13 cellular contexts compared by ENCODE assay signal in the genomic region with DNA sequence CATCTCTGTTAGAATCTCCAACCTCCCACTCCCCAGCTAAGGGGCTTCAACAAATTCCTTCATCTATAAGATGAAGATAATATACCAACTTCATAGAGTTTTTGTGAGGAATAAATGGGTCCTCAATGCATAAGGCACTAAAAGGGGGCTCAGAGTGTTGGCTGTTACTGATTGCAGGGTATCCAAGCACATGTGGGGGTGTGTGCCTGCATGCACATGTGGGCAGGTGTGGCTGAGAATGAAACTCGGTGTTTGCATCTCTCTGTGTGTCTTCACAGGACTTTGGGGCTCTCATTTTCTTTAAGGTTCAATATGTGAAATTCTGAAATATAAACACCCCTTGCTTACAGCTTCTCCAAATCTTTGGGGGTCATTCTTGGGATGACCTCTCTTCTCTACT. TPM values are rescaled to one million over a fixed set of nuclear protein-coding genes. Genes with fewer than 3 reads are reported as not detected.
DNase-seq lines count a peak whose midpoint lies in the region; ATAC-seq and TF ChIP-seq lines count a peak whose summit lies in the region.
"Had no signal": no experiment of that assay in that cellular context is flagged by ENCODE, and none has a peak within 500 bp of the region (broad histone marks: within the 10 kb centered on the region; RNA-seq: fewer than 3 reads in every experiment).

No MANE protein-coding gene starts in this region.

- ATAC-seq in left lung (no peak), upper lobe of right lung (no peak), GM19397 (IDR thresholded peaks at IDR 0.05; ENCODE audit: unreplicated experiment) (no peak)

- H3K27ac ChIP-seq in cardiac muscle cell (peak overlapping the region; percentile 64), MM.1S (ENCODE audit: low read length) (peak overlapping the region; percentile 84), left lung (peak overlapping the region; percentile 83 to 89), upper lobe of right lung (peak overlapping the region; percentile 45)

- no peak for DNase-seq in cardiac muscle cell (ENCODE audit: low read depth in 1 of 2, low spot score in 1 of 2)
- no peak for DNase-seq in cardiac septum (ENCODE audit: low spot score)
- DNase-seq in MM.1S = peak; percentile 67
- no peak for DNase-seq in left lung
- no peak for DNase-seq in upper lobe of right lung
- DNase-seq in NCI-H82 treated with DMSO at 0.1 percent for 48 hours (lab: John Stamatoyannopoulos, UW; ENCODE audit: unreplicated experiment) = no peak
- no peak for DNase-seq in NCI-H187 (lab: John Stamatoyannopoulos, UW)
- DNase-seq: activated T-cell treated with anti-CD3 and anti-CD28 coated beads for 4 hours, H9, NCI-H2107, SW 1271 had no signal

- peaks cover 10% of the 10 kb centered on the region for H3K79me2 ChIP-seq in MM.1S (ENCODE audit: low read length)
- H3K79me2 ChIP-seq: parathyroid adenoma had no signal

- peak overlapping the region; percentile 72 for H3K4me2 ChIP-seq in MM.1S (ENCODE audit: low read depth, low read length)

- peaks cover 42% of the 10 kb centered on the region for H3F3A ChIP-seq in MM.1S (ENCODE audit: insufficient read depth, low read length)

- H3K9me2 ChIP-seq in MM.1S (replicated peaks; ENCODE audit: insufficient read depth, low read length) = no peaks in the 10 kb centered on the region

- H3K9me3 ChIP-seq in cardiac muscle cell (ENCODE audit: low read depth) = no peaks in the 10 kb centered on the region
- H3K9me3 ChIP-seq in MM.1S (replicated peaks; ENCODE audit: insufficient read depth, low read length) = no peaks in the 10 kb centered on the region
- H3K9me3 ChIP-seq in left lung = no peaks in the 10 kb centered on the region
- no peaks in the 10 kb centered on the region for H3K9me3 ChIP-seq in upper lobe of right lung

- no peaks in the 10 kb centered on the region for H3K36me3 ChIP-seq in cardiac muscle cell
- H3K36me3 ChIP-seq in MM.1S (replicated peaks; ENCODE audit: insufficient read depth, low read length) = no peaks in the 10 kb centered on the region
- H3K36me3 ChIP-seq in left lung = no peaks in the 10 kb centered on the region
- no peaks in the 10 kb centered on the region for H3K36me3 ChIP-seq in upper lobe of right lung

- H3K4me3 ChIP-seq in cardiac muscle cell = no peak overlapping the region
- H3K4me3 ChIP-seq in MM.1S (ENCODE audit: low read length) = peak overlapping the region; percentile 25; the same call in 1 of the 2 replicates
- H3K4me3 ChIP-seq in left lung = no peak overlapping the region
- H3K4me3 ChIP-seq in upper lobe of right lung = no peak overlapping the region

- no peaks in the 10 kb centered on the region for H4K20me1 ChIP-seq in MM.1S (ENCODE audit: insufficient read depth, low read length)

- no peaks in the 10 kb centered on the region for H3K27me3 ChIP-seq in cardiac muscle cell
- H3K27me3 ChIP-seq in MM.1S (replicated peaks; ENCODE audit: insufficient read depth, low read length) = no peaks in the 10 kb centered on the region
- H3K27me3 ChIP-seq in left lung = no peaks in the 10 kb centered on the region
- no peaks in the 10 kb centered on the region for H3K27me3 ChIP-seq in upper lobe of right lung

- no peak for TF ChIP-seq CTCF in cardiac muscle cell (IDR thresholded peaks at IDR 0.05; ENCODE audit: low read depth, low read length)
- no peak for TF ChIP-seq CTCF in MM.1S (IDR thresholded peaks at IDR 0.05; ENCODE audit: low read length)
- no peak for TF ChIP-seq CTCF in left lung (IDR thresholded peaks at IDR 0.05)
- TF ChIP-seq CTCF in upper lobe of right lung (IDR thresholded peaks at IDR 0.05) = no peak

- intact Hi-C loops in cardiac septum (cut with DNase I) (no loop called here), left lung (cut with DNase I) (no loop called here), upper lobe of right lung (cut with DNase I) (no loop called here)

- H2AFZ ChIP-seq in MM.1S (ENCODE audit: low read length) = 0 out of 2 replicates have a peak overlapping the region, but pooled peaks have one; percentile 27

- H3K9ac ChIP-seq in MM.1S (ENCODE audit: low read length) = peak overlapping the region; percentile 38
- H3K9ac ChIP-seq: parathyroid adenoma had no signal

- H3K4me1 ChIP-seq in cardiac muscle cell (ENCODE audit: low read depth) = peaks cover 22% of the 10 kb centered on the region
- peaks cover 33% of the 10 kb centered on the region for H3K4me1 ChIP-seq in MM.1S (ENCODE audit: low read length)
- H3K4me1 ChIP-seq in left lung = peaks cover 0 to 46% of the 10 kb centered on the region in 2 donors
- H3K4me1 ChIP-seq in upper lobe of right lung = peaks cover 27% of the 10 kb centered on the region

RNA-seq across cellular contexts. Expression of gene PPP1R9B, which starts 4.1 kb away (rescaled TPM):
- total RNA-seq in cardiac muscle cell (45.6 and 59.4 TPM in 2 replicates), cardiac septum (46.1 TPM), left lung (10 to 100 TPM; 67.4 to 86.6 TPM), upper lobe of right lung (103 TPM)
- polyA plus RNA-seq in cardiac muscle cell = 6.0 and 6.2 TPM in 2 replicates

RNA-seq across cellular contexts. Expression of gene SGCA, which starts 11.2 kb away (rescaled TPM):
- total RNA-seq in cardiac muscle cell (57.5 and 63.3 TPM in 2 replicates), cardiac septum (159 TPM), left lung (10 to 100 TPM in 1 of 2 donors, 1 to 10 TPM in 1; 8.3 to 18.5 TPM), upper lobe of right lung (27.8 TPM)
- polyA plus RNA-seq in cardiac muscle cell = 69.9 and 90.6 TPM in 2 replicates

RNA-seq across cellular contexts. Expression of gene SAMD14, which starts 24.6 kb away (rescaled TPM):
- total RNA-seq in cardiac muscle cell = 1.2 and 2.8 TPM in 2 replicates
- 2.0 and 2.5 TPM in 2 replicates for polyA plus RNA-seq in cardiac muscle cell
- 4.4 TPM for total RNA-seq in cardiac septum
- total RNA-seq in left lung = 10 to 100 TPM in 1 of 2 donors, 1 to 10 TPM in 1; 8.4 to 10.2 TPM
- 21.5 TPM for total RNA-seq in upper lobe of right lung

RNA-seq across cellular contexts. Expression of gene COL1A1, which starts 46.8 kb away (rescaled TPM):
- 80.6 and 127 TPM in 2 replicates for total RNA-seq in cardiac muscle cell
- 212 and 261 TPM in 2 replicates for polyA plus RNA-seq in cardiac muscle cell
- 142 TPM for total RNA-seq in cardiac septum
- 1,000 to 10,000 TPM in 1 of 2 donors, 100 to 1,000 TPM in 1; 867 to 4,830 TPM for total RNA-seq in left lung
- 154 TPM for total RNA-seq in upper lobe of right lung

RNA-seq across cellular contexts. Expression of gene PDK2, which starts 59.5 kb away (rescaled TPM):
- total RNA-seq in cardiac muscle cell (79.5 and 88.5 TPM in 2 replicates), cardiac septum (131 TPM), left lung (10 to 100 TPM; 20.7 to 32.0 TPM), upper lobe of right lung (30.2 TPM)
- 146 and 156 TPM in 2 replicates for polyA plus RNA-seq in cardiac muscle cell
